Comparison of ENCODE assay signal across 1 cellular context in the genomic region with DNA sequence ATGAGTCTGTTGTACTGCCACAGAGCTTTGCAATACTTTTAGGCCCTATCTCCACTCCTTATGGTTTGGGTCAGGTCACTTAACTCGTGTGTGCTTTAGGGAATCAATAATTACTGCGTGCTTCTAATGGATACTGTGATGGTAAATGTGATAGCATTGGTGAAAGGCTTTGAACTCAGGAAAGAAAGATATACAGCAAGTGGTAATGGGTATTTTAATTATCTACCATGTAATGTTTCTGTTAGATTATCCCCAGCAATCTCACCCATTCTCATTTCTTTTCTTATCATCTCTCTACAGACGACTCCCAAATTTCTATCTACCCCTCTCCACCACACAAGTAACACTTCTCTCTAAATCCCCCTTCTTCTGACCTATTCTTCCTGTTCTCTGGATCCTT.
TF ChIP-seq lines count a peak whose summit lies in the region.

No MANE protein-coding gene starts in this region.

TF ChIP-seq in HepG2, 621 proteins besides CTCF, POLR2A, EP300 and RAD21:
- peak; percentile 45 for TF ChIP-seq RBM22 (optimal IDR thresholded peaks at IDR 0.05; ENCODE audit: low read length)
- TF ChIP-seq, protein P1, sequence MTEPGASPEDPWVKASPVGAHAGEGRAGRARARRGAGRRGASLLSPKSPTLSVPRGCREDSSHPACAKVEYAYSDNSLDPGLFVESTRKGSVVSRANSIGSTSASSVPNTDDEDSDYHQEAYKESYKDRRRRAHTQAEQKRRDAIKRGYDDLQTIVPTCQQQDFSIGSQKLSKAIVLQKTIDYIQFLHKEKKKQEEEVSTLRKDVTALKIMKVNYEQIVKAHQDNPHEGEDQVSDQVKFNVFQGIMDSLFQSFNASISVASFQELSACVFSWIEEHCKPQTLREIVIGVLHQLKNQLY (CRISPR knock-in tag; IDR thresholded peaks at IDR 0.05) = no peak
TF ChIP-seq in HepG2: peak in this region for 1.
